In the genomic region with DNA sequence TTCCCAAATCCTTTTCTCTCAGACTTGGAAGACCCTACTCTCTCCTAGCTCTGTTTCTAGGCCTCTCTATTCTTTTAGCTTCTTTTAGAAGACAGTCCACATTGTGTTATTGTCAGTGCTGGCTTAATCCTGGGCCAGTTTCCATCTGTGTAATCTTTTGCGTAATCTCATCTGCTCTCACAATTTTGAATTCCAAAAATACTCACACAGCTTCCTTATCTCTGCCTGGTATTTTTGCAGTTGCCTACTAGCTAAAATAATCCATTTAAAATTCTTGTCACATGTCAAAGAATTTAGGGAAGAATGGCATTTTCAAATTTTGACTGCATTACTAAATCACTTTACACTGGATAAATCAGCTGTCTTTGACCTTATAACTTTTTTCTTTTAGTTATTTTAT, we compare ENCODE assay signal across 2 cellular contexts.
A peak's percentile ranks its signal among the peaks of the same experiment; 100 is the strongest.
TF ChIP-seq lines count a peak whose summit lies in the region.

No MANE protein-coding gene starts in this region.

TF ChIP-seq in GM23338, 12 proteins besides CTCF, POLR2A, EP300 and RAD21 (continued from another document and continues in another):
- TF ChIP-seq, protein P1, sequence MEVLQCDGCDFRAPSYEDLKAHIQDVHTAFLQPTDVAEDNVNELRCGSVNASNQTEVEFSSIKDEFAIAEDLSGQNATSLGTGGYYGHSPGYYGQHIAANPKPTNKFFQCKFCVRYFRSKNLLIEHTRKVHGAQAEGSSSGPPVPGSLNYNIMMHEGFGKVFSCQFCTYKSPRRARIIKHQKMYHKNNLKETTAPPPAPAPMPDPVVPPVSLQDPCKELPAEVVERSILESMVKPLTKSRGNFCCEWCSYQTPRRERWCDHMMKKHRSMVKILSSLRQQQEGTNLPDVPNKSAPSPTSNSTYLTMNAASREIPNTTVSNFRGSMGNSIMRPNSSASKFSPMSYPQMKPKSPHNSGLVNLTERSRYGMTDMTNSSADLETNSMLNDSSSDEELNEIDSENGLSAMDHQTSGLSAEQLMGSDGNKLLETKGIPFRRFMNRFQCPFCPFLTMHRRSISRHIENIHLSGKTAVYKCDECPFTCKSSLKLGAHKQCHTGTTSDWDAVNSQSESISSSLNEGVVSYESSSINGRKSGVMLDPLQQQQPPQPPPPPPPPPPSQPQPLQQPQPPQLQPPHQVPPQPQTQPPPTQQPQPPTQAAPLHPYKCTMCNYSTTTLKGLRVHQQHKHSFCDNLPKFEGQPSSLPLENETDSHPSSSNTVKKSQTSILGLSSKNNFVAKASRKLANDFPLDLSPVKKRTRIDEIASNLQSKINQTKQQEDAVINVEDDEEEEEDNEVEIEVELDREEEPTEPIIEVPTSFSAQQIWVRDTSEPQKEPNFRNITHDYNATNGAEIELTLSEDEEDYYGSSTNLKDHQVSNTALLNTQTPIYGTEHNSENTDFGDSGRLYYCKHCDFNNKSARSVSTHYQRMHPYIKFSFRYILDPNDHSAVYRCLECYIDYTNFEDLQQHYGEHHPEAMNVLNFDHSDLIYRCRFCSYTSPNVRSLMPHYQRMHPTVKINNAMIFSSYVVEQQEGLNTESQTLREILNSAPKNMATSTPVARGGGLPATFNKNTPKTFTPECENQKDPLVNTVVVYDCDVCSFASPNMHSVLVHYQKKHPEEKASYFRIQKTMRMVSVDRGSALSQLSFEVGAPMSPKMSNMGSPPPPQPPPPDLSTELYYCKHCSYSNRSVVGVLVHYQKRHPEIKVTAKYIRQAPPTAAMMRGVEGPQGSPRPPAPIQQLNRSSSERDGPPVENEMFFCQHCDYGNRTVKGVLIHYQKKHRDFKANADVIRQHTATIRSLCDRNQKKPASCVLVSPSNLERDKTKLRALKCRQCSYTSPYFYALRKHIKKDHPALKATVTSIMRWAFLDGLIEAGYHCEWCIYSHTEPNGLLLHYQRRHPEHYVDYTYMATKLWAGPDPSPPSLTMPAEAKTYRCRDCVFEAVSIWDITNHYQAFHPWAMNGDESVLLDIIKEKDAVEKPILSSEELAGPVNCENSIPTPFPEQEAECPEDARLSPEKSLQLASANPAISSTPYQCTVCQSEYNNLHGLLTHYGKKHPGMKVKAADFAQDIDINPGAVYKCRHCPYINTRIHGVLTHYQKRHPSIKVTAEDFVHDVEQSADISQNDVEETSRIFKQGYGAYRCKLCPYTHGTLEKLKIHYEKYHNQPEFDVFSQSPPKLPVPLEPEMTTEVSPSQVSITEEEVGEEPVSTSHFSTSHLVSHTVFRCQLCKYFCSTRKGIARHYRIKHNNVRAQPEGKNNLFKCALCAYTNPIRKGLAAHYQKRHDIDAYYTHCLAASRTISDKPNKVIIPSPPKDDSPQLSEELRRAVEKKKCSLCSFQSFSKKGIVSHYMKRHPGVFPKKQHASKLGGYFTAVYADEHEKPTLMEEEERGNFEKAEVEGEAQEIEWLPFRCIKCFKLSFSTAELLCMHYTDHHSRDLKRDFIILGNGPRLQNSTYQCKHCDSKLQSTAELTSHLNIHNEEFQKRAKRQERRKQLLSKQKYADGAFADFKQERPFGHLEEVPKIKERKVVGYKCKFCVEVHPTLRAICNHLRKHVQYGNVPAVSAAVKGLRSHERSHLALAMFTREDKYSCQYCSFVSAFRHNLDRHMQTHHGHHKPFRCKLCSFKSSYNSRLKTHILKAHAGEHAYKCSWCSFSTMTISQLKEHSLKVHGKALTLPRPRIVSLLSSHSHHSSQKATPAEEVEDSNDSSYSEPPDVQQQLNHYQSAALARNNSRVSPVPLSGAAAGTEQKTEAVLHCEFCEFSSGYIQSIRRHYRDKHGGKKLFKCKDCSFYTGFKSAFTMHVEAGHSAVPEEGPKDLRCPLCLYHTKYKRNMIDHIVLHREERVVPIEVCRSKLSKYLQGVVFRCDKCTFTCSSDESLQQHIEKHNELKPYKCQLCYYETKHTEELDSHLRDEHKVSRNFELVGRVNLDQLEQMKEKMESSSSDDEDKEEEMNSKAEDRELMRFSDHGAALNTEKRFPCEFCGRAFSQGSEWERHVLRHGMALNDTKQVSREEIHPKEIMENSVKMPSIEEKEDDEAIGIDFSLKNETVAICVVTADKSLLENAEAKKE (CRISPR knock-in tag; IDR thresholded peaks at IDR 0.05), result no peak
- TF ChIP-seq, protein P2, sequence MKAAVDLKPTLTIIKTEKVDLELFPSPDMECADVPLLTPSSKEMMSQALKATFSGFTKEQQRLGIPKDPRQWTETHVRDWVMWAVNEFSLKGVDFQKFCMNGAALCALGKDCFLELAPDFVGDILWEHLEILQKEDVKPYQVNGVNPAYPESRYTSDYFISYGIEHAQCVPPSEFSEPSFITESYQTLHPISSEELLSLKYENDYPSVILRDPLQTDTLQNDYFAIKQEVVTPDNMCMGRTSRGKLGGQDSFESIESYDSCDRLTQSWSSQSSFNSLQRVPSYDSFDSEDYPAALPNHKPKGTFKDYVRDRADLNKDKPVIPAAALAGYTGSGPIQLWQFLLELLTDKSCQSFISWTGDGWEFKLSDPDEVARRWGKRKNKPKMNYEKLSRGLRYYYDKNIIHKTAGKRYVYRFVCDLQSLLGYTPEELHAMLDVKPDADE (IDR thresholded peaks at IDR 0.05), result no peak
- TF ChIP-seq CREB1 (CRISPR knock-in tag; IDR thresholded peaks at IDR 0.05; ENCODE audit: low read depth) (no peak), POLR2AphosphoS5 (IDR thresholded peaks at IDR 0.05; ENCODE audit: low read depth) (no peak), STAT1 (IDR thresholded peaks at IDR 0.05; ENCODE audit: unreplicated experiment) (no peak), ZNF114 (CRISPR knock-in tag; IDR thresholded peaks at IDR 0.05) (no peak), JUNB (IDR thresholded peaks at IDR 0.05; ENCODE audit: unreplicated experiment) (no peak), NANOG (IDR thresholded peaks at IDR 0.05; ENCODE audit: borderline replicate concordance) (no peak), EZH2 (IDR thresholded peaks at IDR 0.05; ENCODE audit: low read depth, unreplicated experiment) (no peak), REST (IDR thresholded peaks at IDR 0.05; ENCODE audit: unreplicated experiment) (no peak)

TF ChIP-seq in SK-N-SH, 30 proteins besides CTCF, POLR2A, EP300 and RAD21:
- no peak for TF ChIP-seq IRF3 (IDR thresholded peaks at IDR 0.05; ENCODE audit: low read depth, low read length)
- TF ChIP-seq RFX5 (IDR thresholded peaks at IDR 0.05; ENCODE audit: low read length), result no peak
- TF ChIP-seq RCOR1 (IDR thresholded peaks at IDR 0.05; ENCODE audit: low read length), result peak; percentile 65
